Comparison of ENCODE assay signal across 9 cellular contexts in the genomic region with DNA sequence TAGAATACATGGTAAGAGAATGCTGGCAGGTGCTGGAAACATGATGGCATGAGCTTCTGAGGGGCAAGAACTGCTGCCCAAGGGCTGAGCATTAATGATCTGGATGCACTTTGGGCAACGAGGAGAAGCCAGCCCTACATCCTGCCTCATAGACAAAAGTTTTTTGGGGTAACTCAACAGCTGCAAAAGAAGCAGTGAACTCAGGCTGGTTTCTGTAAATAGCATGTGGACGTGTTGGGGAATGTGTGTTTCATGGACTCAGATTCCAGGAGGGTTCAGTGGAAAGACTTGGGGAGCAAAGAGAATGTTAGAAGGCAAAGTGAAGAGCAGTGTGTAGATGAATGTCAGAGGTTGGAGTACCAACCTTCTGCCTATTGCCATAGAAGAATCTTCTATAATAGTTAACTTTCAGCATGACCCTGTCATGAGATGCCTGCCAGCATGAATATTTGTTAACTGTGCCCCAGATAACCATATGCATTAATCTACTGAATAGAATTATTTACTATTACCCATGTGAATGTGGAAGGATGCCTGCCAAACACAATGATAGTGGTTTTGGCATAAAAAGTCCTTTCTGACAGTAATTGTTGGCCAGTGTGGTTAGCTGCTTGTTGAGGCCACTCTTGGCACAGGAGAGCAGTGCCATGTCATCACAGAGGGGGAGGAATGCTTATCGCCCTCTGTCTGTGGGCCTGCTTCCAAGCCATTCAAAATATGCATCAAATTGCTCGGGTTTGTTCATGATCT.
A peak's percentile ranks its signal among the peaks of the same experiment; 100 is the strongest.
DNase-seq lines count a peak whose midpoint lies in the region.
"Had no signal": no experiment of that assay in that cellular context is flagged by ENCODE, and none has a peak within 500 bp of the region (broad histone marks: within the 10 kb centered on the region; RNA-seq: fewer than 3 reads in every experiment).

No MANE protein-coding gene starts in this region.

- H3K4me3 ChIP-seq in SJSA1 (no peak overlapping the region), H7 (ENCODE audit: insufficient read depth, low read depth, low read length) (no peak overlapping the region)

- no peaks in the 10 kb centered on the region for H3K27me3 Mint-ChIP-seq in activated T-helper 2 cell treated with anti-CD3 and anti-CD28 coated beads, Interferon-gamma antibody, Interleukin-2, Interleukin-4, amounts not matched to agents 10 μg/mL and 5 μg/mL and 100 μg/mL, durations not matched to agents 14 hours and 24 hours and 36 hours (ENCODE audit: low read depth)
- H3K27me3 Mint-ChIP-seq: activated naive CD4-positive, alpha-beta T cell treated with anti-CD3 and anti-CD28 coated beads, Interleukin-2, amount 50 U/mL, for 24 hours had no signal

- no peak overlapping the region for H3K27ac Mint-ChIP-seq in activated T-helper 2 cell treated with anti-CD3 and anti-CD28 coated beads, Interferon-gamma antibody, Interleukin-2, Interleukin-4, amounts not matched to agents 10 μg/mL and 5 μg/mL and 100 μg/mL, durations not matched to agents 14 hours and 24 hours and 36 hours
- H3K27ac Mint-ChIP-seq: activated naive CD4-positive, alpha-beta T cell treated with anti-CD3 and anti-CD28 coated beads, Interleukin-2, amount 50 U/mL, for 24 hours had no signal

- H3K36me3 Mint-ChIP-seq in activated T-helper 2 cell treated with anti-CD3 and anti-CD28 coated beads, Interferon-gamma antibody, Interleukin-2, Interleukin-4, amounts not matched to agents 10 μg/mL and 5 μg/mL and 100 μg/mL, durations not matched to agents 14 hours and 24 hours and 36 hours (ENCODE audit: low read depth): no peaks in the 10 kb centered on the region
- H3K36me3 Mint-ChIP-seq: activated naive CD4-positive, alpha-beta T cell treated with anti-CD3 and anti-CD28 coated beads, Interleukin-2, amount 50 U/mL, for 24 hours had no signal

- no peaks in the 10 kb centered on the region for H3K4me1 Mint-ChIP-seq in activated T-helper 2 cell treated with anti-CD3 and anti-CD28 coated beads, Interferon-gamma antibody, Interleukin-2, Interleukin-4, amounts not matched to agents 10 μg/mL and 5 μg/mL and 100 μg/mL, durations not matched to agents 14 hours and 24 hours and 36 hours (ENCODE audit: low read depth)
- H3K4me1 Mint-ChIP-seq: activated naive CD4-positive, alpha-beta T cell treated with anti-CD3 and anti-CD28 coated beads, Interleukin-2, amount 50 U/mL, for 24 hours had no signal

- peak overlapping the region; percentile 58 for H3K27ac ChIP-seq in SJSA1

- no peaks in the 10 kb centered on the region for H3K9me3 ChIP-seq in SJSA1 (replicated peaks)

- peaks cover 27% of the 10 kb centered on the region for H3K4me1 ChIP-seq in SJSA1 (replicated peaks)

- peak; percentile 83 for DNase-seq in GM03348 (ENCODE audit: low spot score)
- DNase-seq in SJSA1 (ENCODE audit: low read depth in 1 of 2, low spot score in 2 of 2): peak; percentile 76 to 80
- peak; percentile 80 for DNase-seq in fibroblast of the conjunctiva (ENCODE audit: low read depth)
- peak; percentile 90 for DNase-seq in posterior vena cava (ENCODE audit: low spot score)
- DNase-seq in activated T-helper 2 cell treated with anti-CD3 and anti-CD28 coated beads, Interferon-gamma antibody, Interleukin-2, Interleukin-4, amounts not matched to agents 10 μg/mL and 5 μg/mL and 100 μg/mL, durations not matched to agents 14 hours and 24 hours and 36 hours (ENCODE audit: low spot score): no peak
- no peak for DNase-seq in activated T-cell treated with anti-CD3 and anti-CD28 coated beads for 4 hours
- DNase-seq in ureter (ENCODE audit: low spot score): no peak
- no peak for DNase-seq in H7

- no peaks in the 10 kb centered on the region for H3K27me3 ChIP-seq in SJSA1 (replicated peaks)
- H3K27me3 ChIP-seq in H7 (ENCODE audit: control insufficient read depth, insufficient read depth, low read length): no peaks in the 10 kb centered on the region

- 0 out of 2 replicates have a peak, but pooled peaks cover 7% of the 10 kb centered on the region for H3K36me3 ChIP-seq in SJSA1
- no peaks in the 10 kb centered on the region for H3K36me3 ChIP-seq in H7 (replicated peaks; ENCODE audit: control insufficient read depth, insufficient read depth, low read length)

- H3K4me3 Mint-ChIP-seq in activated T-helper 2 cell treated with anti-CD3 and anti-CD28 coated beads, Interferon-gamma antibody, Interleukin-2, Interleukin-4, amounts not matched to agents 10 μg/mL and 5 μg/mL and 100 μg/mL, durations not matched to agents 14 hours and 24 hours and 36 hours (ENCODE audit: low read depth): no peak overlapping the region
- H3K4me3 Mint-ChIP-seq: activated naive CD4-positive, alpha-beta T cell treated with anti-CD3 and anti-CD28 coated beads, Interleukin-2, amount 50 U/mL, for 24 hours had no signal

- H3K9me3 Mint-ChIP-seq in activated T-helper 2 cell treated with anti-CD3 and anti-CD28 coated beads, Interferon-gamma antibody, Interleukin-2, Interleukin-4, amounts not matched to agents 10 μg/mL and 5 μg/mL and 100 μg/mL, durations not matched to agents 14 hours and 24 hours and 36 hours: no peaks in the 10 kb centered on the region
- H3K9me3 Mint-ChIP-seq: activated naive CD4-positive, alpha-beta T cell treated with anti-CD3 and anti-CD28 coated beads, Interleukin-2, amount 50 U/mL, for 24 hours had no signal

- intact Hi-C loops in posterior vena cava (cut with DNase I): no loop called here
- intact Hi-C loops in activated T-helper 2 cell treated with anti-CD3 and anti-CD28 coated beads, Interferon-gamma antibody, Interleukin-2, Interleukin-4, amounts not matched to agents 10 μg/mL and 5 μg/mL and 100 μg/mL, durations not matched to agents 14 hours and 24 hours and 36 hours (cut with micrococcal nuclease): no loop called here

Comparison
In these comparisons a context has a peak if more than half of its experiments do, and no peak if none do; other contexts are left out.
1. DNase-seq: peak in GM03348 (single experiment), SJSA1 (2 of 2), fibroblast of the conjunctiva (single experiment) and posterior vena cava (single experiment); none in activated T-helper 2 cell treated with anti-CD3 and anti-CD28 coated beads, Interferon-gamma antibody, Interleukin-2, Interleukin-4, amounts not matched to agents 10 μg/mL and 5 μg/mL and 100 μg/mL, durations not matched to agents 14 hours and 24 hours and 36 hours (single experiment), activated T-cell treated with anti-CD3 and anti-CD28 coated beads for 4 hours (single experiment), ureter (single experiment) and H7 (single experiment).